13 cellular contexts compared by ENCODE assay signal in the genomic region with DNA sequence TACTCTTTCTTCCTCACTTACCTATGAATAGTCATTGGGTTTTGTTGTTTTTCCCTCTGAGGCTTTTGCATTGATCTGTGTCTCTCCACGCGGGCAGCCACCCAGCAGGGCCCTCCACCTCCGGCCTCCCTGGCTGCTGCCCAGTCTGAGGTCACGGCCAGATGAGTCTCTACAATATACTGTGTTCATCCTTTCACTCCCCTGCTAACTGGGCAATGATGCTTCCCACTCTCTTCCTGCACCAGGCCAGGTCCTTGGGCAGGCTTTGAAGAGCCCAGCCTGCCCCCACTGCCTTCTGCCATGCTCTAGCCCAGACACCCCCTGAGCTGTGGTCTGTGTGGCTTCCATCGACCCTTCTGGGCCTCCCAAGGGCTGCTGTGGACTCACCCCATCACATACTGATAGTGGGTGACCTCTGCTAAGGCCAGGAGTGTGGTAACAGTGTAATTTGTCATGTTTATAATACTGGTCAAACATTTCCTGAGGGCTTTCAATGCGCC. TPM values are rescaled to one million over a fixed set of nuclear protein-coding genes. Genes with fewer than 3 reads are reported as not detected.
DNase-seq lines count a peak whose midpoint lies in the region; ATAC-seq, FAIRE-seq and TF ChIP-seq lines count a peak whose summit lies in the region.
"Had no signal": no experiment of that assay in that cellular context is flagged by ENCODE, and none has a peak within 500 bp of the region (broad histone marks: within the 10 kb centered on the region; RNA-seq: fewer than 3 reads in every experiment).

No MANE protein-coding gene starts in this region.

- no peak overlapping the region for H3K9ac ChIP-seq in GM12878 (ENCODE audit: control insufficient read depth, insufficient read depth, low read length)

- peak; percentile 65 for DNase-seq in Right ventricle myocardium inferior (ENCODE audit: missing footprints)
- DNase-seq in left ventricle myocardium superior: no peak
- DNase-seq in GM12878 (ENCODE audit: low read depth, low spot score): no peak
- peak; percentile 83 for DNase-seq in left lobe of liver (ENCODE audit: low spot score)
- no peak for DNase-seq in transverse colon
- no peak for DNase-seq in activated CD4-positive, alpha-beta memory T cell treated with anti-CD3 and anti-CD28 coated beads, Interleukin-2, amount 10 ng/mL, durations not matched to agents 7 days and 5 days
- DNase-seq: activated T-cell treated with anti-CD3 and anti-CD28 coated beads, Interleukin-2, amount 50 U/mL, for 72 hours; NCI-H2081 treated with DMSO at 0.1 percent for 48 hours; OCI-M1 had no signal

- no peak overlapping the region for H2AFZ ChIP-seq in GM12878 (ENCODE audit: control insufficient read depth, low read depth, low read length)

- RAD21 ChIA-PET in GM12878 (lab: Charles Lee; ENCODE audit: unreplicated experiment): no interaction called here

- no peak for TF ChIP-seq RAD21 in GM12878 (IDR thresholded peaks at IDR 0.05; ENCODE audit: insufficient read depth, low read depth, low read length)

- H3K36me3 ChIP-seq in GM12878 (ENCODE audit: control insufficient read depth in 2 of 2, insufficient read depth in 2 of 2, low read length in 1 of 2): peaks cover 0 to 4% of the 10 kb centered on the region in 2 experiments; a peak in 3 of 4 replicates
- H3K36me3 ChIP-seq in transverse colon: no peaks in the 10 kb centered on the region

- SMC1A ChIA-PET in GM12878 (lab: Charles Lee; ENCODE audit: uncharacterized antibody, unreplicated experiment): no interaction called here

- no peak for TF ChIP-seq EP300 in GM12878 (IDR thresholded peaks at IDR 0.05; ENCODE audit: borderline replicate concordance in 1 of 2, control insufficient read depth in 1 of 2, low read depth in 2 of 2, low read length in 2 of 2)
- TF ChIP-seq EP300 in transverse colon (IDR thresholded peaks at IDR 0.05; ENCODE audit: low read depth): no peak

- POLR2A ChIA-PET in GM12878 (lab: Charles Lee): no interaction called here
- POLR2A ChIA-PET in activated CD4-positive, alpha-beta memory T cell treated with anti-CD3 and anti-CD28 coated beads, Interleukin-2, amount 10 ng/mL, durations not matched to agents 7 days and 5 days (lab: Charles Lee): no interaction called here

- WGBS in GM12878 (ENCODE audit: insufficient coverage, insufficient replicate concordance, low lambda C conversion rate, missing lambda C conversion rate): 79% methylated on average over 6 of the region's 6 CpGs
- 64 to 79% methylated on average over 4 to 6 of the region's 6 CpGs for WGBS in transverse colon (ENCODE audit: low coverage in 1 of 2), 2 donors

- peaks cover 27% of the 10 kb centered on the region for H3K4me1 Mint-ChIP-seq in activated CD4-positive, alpha-beta memory T cell treated with anti-CD3 and anti-CD28 coated beads, Interleukin-2, amount 10 ng/mL, durations not matched to agents 7 days and 5 days

- BruUV-seq in GM12878 (replicated peaks; lab: Mats Ljungman, UMichigan): no TSS peak

- H3K36me3 Mint-ChIP-seq in activated CD4-positive, alpha-beta memory T cell treated with anti-CD3 and anti-CD28 coated beads, Interleukin-2, amount 10 ng/mL, durations not matched to agents 7 days and 5 days (ENCODE audit: low read depth): no peaks in the 10 kb centered on the region

- intact Hi-C loops in Right ventricle myocardium inferior (cut with DNase I): no loop called here
- intact Hi-C loops in left ventricle myocardium superior (cut with micrococcal nuclease): no loop called here
- intact Hi-C loops in GM12878 (cut with micrococcal nuclease; ENCODE audit: unreplicated experiment): no loop called here
- intact Hi-C loops in transverse colon (cut with DNase I; ENCODE audit: low total_unique reads): no loop called here

- H3K4me2 ChIP-seq in GM12878 (ENCODE audit: control insufficient read depth, insufficient read depth): no peak overlapping the region

- CTCF ChIA-PET in GM12878 (lab: Yijun Ruan, JAX): no interaction called here
- CTCF ChIA-PET in activated CD4-positive, alpha-beta memory T cell treated with anti-CD3 and anti-CD28 coated beads, Interleukin-2, amount 10 ng/mL, durations not matched to agents 7 days and 5 days (lab: Charles Lee): no interaction called here

- H4K20me1 ChIP-seq in GM12878 (ENCODE audit: control insufficient read depth, insufficient read depth): no peaks in the 10 kb centered on the region; the same call in 1 of the 2 replicates

- no peak overlapping the region for H3K27ac ChIP-seq in GM12878 (ENCODE audit: control insufficient read depth, insufficient read depth)
- H3K27ac ChIP-seq in transverse colon: peak overlapping the region; percentile 44 to 64 (median 56)
- H3K27ac ChIP-seq: VCaP had no signal

- no peaks in the 10 kb centered on the region for H3K27me3 Mint-ChIP-seq in activated CD4-positive, alpha-beta memory T cell treated with anti-CD3 and anti-CD28 coated beads, Interleukin-2, amount 10 ng/mL, durations not matched to agents 7 days and 5 days

- H3K9me3 ChIP-seq in GM12878 (replicated peaks; ENCODE audit: control insufficient read depth, insufficient read depth, low read length) (no peaks in the 10 kb centered on the region), transverse colon (no peaks in the 10 kb centered on the region)

- H3K4me1 ChIP-seq in GM12878 (ENCODE audit: control insufficient read depth, insufficient read depth, low read length) (peaks cover 22% of the 10 kb centered on the region), transverse colon (peaks cover 30 to 72% (median 47%) of the 10 kb centered on the region in 4 donors)

- no peak for ATAC-seq in Right ventricle myocardium inferior
- no peak for ATAC-seq in left ventricle myocardium superior
- ATAC-seq in GM12878: peak; percentile 18; the same call in 2 of the 3 replicates
- ATAC-seq in left lobe of liver: peak; percentile 59
- ATAC-seq in GM18502 (IDR thresholded peaks at IDR 0.05; ENCODE audit: poor library complexity, unreplicated experiment): no peak
- no peak for ATAC-seq in GM19463 (IDR thresholded peaks at IDR 0.05; ENCODE audit: unreplicated experiment)
- ATAC-seq: activated T-cell treated with anti-CD3 and anti-CD28 coated beads, Interleukin-2, amount 50 U/mL, for 72 hours had no signal

- H3K4me3 Mint-ChIP-seq in activated CD4-positive, alpha-beta memory T cell treated with anti-CD3 and anti-CD28 coated beads, Interleukin-2, amount 10 ng/mL, durations not matched to agents 7 days and 5 days: no peak overlapping the region
- H3K4me3 Mint-ChIP-seq: activated T-cell treated with anti-CD3 and anti-CD28 coated beads, Interleukin-2, amount 50 U/mL, for 72 hours had no signal

- TF ChIP-seq POLR2A in GM12878 (IDR thresholded peaks at IDR 0.05; ENCODE audit: low read depth, low read length) (no peak), transverse colon (IDR thresholded peaks at IDR 0.05) (no peak)

- no peak for TF ChIP-seq CTCF in GM12878 (IDR thresholded peaks at IDR 0.05 in 2 of 3, conservative IDR thresholded peaks at IDR 0.05 in 1 of 3; ENCODE audit: control insufficient read depth in 2 of 3, extremely low read depth in 1 of 3, insufficient read depth in 1 of 3, low read depth in 3 of 3, low read length in 3 of 3)
- TF ChIP-seq CTCF in transverse colon (IDR thresholded peaks at IDR 0.05): no peak

- H3K27ac Mint-ChIP-seq in activated CD4-positive, alpha-beta memory T cell treated with anti-CD3 and anti-CD28 coated beads, Interleukin-2, amount 10 ng/mL, durations not matched to agents 7 days and 5 days: no peak overlapping the region
- H3K27ac Mint-ChIP-seq: activated T-cell treated with anti-CD3 and anti-CD28 coated beads, Interleukin-2, amount 50 U/mL, for 72 hours had no signal

- no peaks in the 10 kb centered on the region for H3K27me3 ChIP-seq in GM12878 (replicated peaks in 1 of 2; ENCODE audit: control insufficient read depth in 2 of 2, insufficient read depth in 2 of 2, low read length in 1 of 2)
- H3K27me3 ChIP-seq in transverse colon: no peaks in the 10 kb centered on the region

- in situ Hi-C loops in GM12878 (cut with MboI) (no loop called here), transverse colon (cut with MboI; ENCODE audit: low pct_ligation_motif_present in 1 of 4, low pct_unique_long_range_greater_than_20kb in 1 of 4, low sequenced_read_pairs in 3 of 4) (no loop called here)

- peaks cover 39% of the 10 kb centered on the region for H3K79me2 ChIP-seq in GM12878 (ENCODE audit: control insufficient read depth, insufficient read depth, low read length)

- no peak overlapping the region for H3K4me3 ChIP-seq in GM12878
- H3K4me3 ChIP-seq in transverse colon: no peak overlapping the region

- no peaks in the 10 kb centered on the region for H3K9me3 Mint-ChIP-seq in activated CD4-positive, alpha-beta memory T cell treated with anti-CD3 and anti-CD28 coated beads, Interleukin-2, amount 10 ng/mL, durations not matched to agents 7 days and 5 days
- H3K9me3 Mint-ChIP-seq: activated T-cell treated with anti-CD3 and anti-CD28 coated beads, Interleukin-2, amount 50 U/mL, for 72 hours had no signal

- no peak for FAIRE-seq in GM12878 (lab: Jason Lieb, UNC)
- FAIRE-seq: keratinocyte had no signal

RNA-seq across cellular contexts. Expression of a gene that starts 18.0 kb away (rescaled TPM):
- total RNA-seq in Right ventricle myocardium inferior (5.7 TPM), left ventricle myocardium superior (4.8 TPM), GM12878 (2014; rRNA removed) (15.2 and 16.4 TPM in 2 replicates), GM12878 (2014; rRNA removed; fragmentation: Illumina TruSeq; extraction: Trizol) (15.8 and 18.1 TPM in 2 replicates), GM12878 (2021) (24.2 and 24.5 TPM in 2 replicates), left lobe of liver (55.0 TPM), transverse colon (100 to 1,000 TPM in 2 of 4 donors, 10 to 100 TPM in 2; 17.3 to 185 (median 65.1) TPM)
- total RNA-seq in GM12878 (2013; cell fraction: nucleolus; rRNA removed): 20.9 and 29.7 TPM in 2 replicates
- polyA plus RNA-seq in GM12878 (2011; ENCODE audit: low read depth): 14.1 TPM
- polyA plus RNA-seq in GM12878 (2011; rRNA removed) (13.0 and 20.2 TPM in 2 replicates), GM12878 (2014; fragmentation: Illumina TruSeq; extraction: Trizol) (20.2 and 34.7 TPM in 2 replicates), GM12878 (2014; fragmentation: Nextera tagmentation; extraction: Ambion mirVana) (1 to 10 TPM; 4.1 to 5.2 TPM), GM12878 (2014; rRNA removed) (20.4 and 24.8 TPM in 2 replicates), GM12878 (2016; fragmentation: Nextera tagmentation; extraction: Ambion mirVana) (10 to 100 TPM; 22.9 to 23.5 TPM)
- polyA plus RNA-seq in GM12878 (2011; cell fraction: cytosol; rRNA removed): 15.8 and 16.3 TPM in 2 replicates
- 15.6 and 15.8 TPM in 2 replicates for polyA plus RNA-seq in GM12878 (2011; cell fraction: nucleus; rRNA removed)
- 19.9 and 21.6 TPM in 2 replicates for polyA plus RNA-seq in GM12878 (2012)
- polyA minus RNA-seq in GM12878 (2011; rRNA and poly(A)+ RNA removed): 8.9 and 15.1 TPM in 2 replicates
- polyA minus RNA-seq in GM12878 (2011; cell fraction: cytosol; rRNA and poly(A)+ RNA removed): 5.6 and 8.0 TPM in 2 replicates
- 4.5 and 9.1 TPM in 2 replicates for polyA minus RNA-seq in GM12878 (2011; cell fraction: nucleus; rRNA and poly(A)+ RNA removed)
- 10 to 100 TPM; 10.1 to 13.5 TPM for total RNA-seq in activated CD4-positive, alpha-beta memory T cell treated with anti-CD3 and anti-CD28 coated beads, Interleukin-2, amount 10 ng/mL, durations not matched to agents 7 days and 5 days

RNA-seq across cellular contexts. Expression of a gene that starts 57.2 kb away (rescaled TPM):
- total RNA-seq in Right ventricle myocardium inferior: 5.2 TPM
- 4.2 TPM for total RNA-seq in left ventricle myocardium superior
- not detected in 2 replicates for total RNA-seq in GM12878 (2013; cell fraction: nucleolus; rRNA removed)
- not detected in 2 replicates for total RNA-seq in GM12878 (2014; rRNA removed)
- not detected in 2 replicates for total RNA-seq in GM12878 (2014; rRNA removed; fragmentation: Illumina TruSeq; extraction: Trizol)
- total RNA-seq in GM12878 (2021): not detected in 2 replicates
- 0.13 TPM for polyA plus RNA-seq in GM12878 (2011; ENCODE audit: low read depth)
- 0.05 TPM in 1 of 2 replicates, not detected in the other for polyA plus RNA-seq in GM12878 (2011; rRNA removed)
- 0.03 TPM in 2 replicates for polyA plus RNA-seq in GM12878 (2011; cell fraction: cytosol; rRNA removed)
- 0.04 TPM in 1 of 2 replicates, not detected in the other for polyA plus RNA-seq in GM12878 (2011; cell fraction: nucleus; rRNA removed)
- 0.06 TPM in 1 of 2 replicates, not detected in the other for polyA plus RNA-seq in GM12878 (2012)
- not detected in 2 replicates for polyA plus RNA-seq in GM12878 (2014; fragmentation: Illumina TruSeq; extraction: Trizol)
- polyA plus RNA-seq in GM12878 (2014; fragmentation: Nextera tagmentation; extraction: Ambion mirVana): not detected
- not detected in 2 replicates for polyA plus RNA-seq in GM12878 (2014; rRNA removed)
- polyA plus RNA-seq in GM12878 (2016; fragmentation: Nextera tagmentation; extraction: Ambion mirVana): not detected
- polyA minus RNA-seq in GM12878 (2011; rRNA and poly(A)+ RNA removed): not detected in 2 replicates
- not detected in 2 replicates for polyA minus RNA-seq in GM12878 (2011; cell fraction: cytosol; rRNA and poly(A)+ RNA removed)
- not detected in 2 replicates for polyA minus RNA-seq in GM12878 (2011; cell fraction: nucleus; rRNA and poly(A)+ RNA removed)
- total RNA-seq in left lobe of liver: 1.0 TPM
- total RNA-seq in transverse colon: 1 to 10 TPM in 1 of 4 donors, under 1 TPM in 2, not detected in 1; 0.16 to 1.4 (median 0.27) TPM
- total RNA-seq in activated CD4-positive, alpha-beta memory T cell treated with anti-CD3 and anti-CD28 coated beads, Interleukin-2, amount 10 ng/mL, durations not matched to agents 7 days and 5 days: under 1 TPM in 1 of 2 experiments, not detected in 1; 0.30 TPM
- total RNA-seq: activated T-cell treated with anti-CD3 and anti-CD28 coated beads, Interleukin-2, amount 50 U/mL, for 72 hours had no signal

Comparison
In these comparisons a context has a peak if more than half of its experiments do, and no peak if none do; other contexts are left out.
1. DNase-seq: peak in Right ventricle myocardium inferior (single experiment) and left lobe of liver (single experiment); none in left ventricle myocardium superior (single experiment), GM12878 (single experiment), transverse colon (single experiment) and activated CD4-positive, alpha-beta memory T cell treated with anti-CD3 and anti-CD28 coated beads, Interleukin-2, amount 10 ng/mL, durations not matched to agents 7 days and 5 days (single experiment).
2. ATAC-seq: peak in GM12878 (single experiment) and left lobe of liver (single experiment); none in Right ventricle myocardium inferior (single experiment), left ventricle myocardium superior (single experiment), GM18502 (single experiment) and GM19463 (single experiment).